Comparison of ENCODE assay signal across 27 cellular contexts in the genomic region with DNA sequence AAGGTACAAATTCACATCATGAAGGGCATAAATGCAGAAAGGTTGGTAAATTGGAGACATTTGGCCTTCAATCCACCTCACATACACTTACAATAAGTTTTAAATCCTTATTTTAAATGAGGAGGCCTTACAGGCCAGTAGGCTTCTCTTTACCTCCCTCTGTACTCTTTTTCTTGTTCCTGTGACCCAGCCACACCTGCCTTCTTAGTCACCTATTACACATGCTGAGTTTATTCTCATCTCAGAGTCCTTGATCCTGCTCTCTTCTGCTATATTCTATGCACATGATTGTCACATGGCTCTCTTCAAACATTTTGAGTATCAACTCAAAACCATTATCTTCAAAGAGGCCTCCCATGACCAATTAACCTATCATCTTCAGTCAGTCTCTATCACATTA.
"Had no signal": no experiment of that assay in that cellular context is flagged by ENCODE, and none has a peak within 500 bp of the region (broad histone marks: within the 10 kb centered on the region; RNA-seq: fewer than 3 reads in every experiment).

No MANE protein-coding gene starts in this region.

- H3K4me1 Mint-ChIP-seq: activated CD4-positive, alpha-beta memory T cell treated with anti-CD3 and anti-CD28 coated beads, Interleukin-2, amount 10 ng/mL, durations not matched to agents 7 days and 5 days; activated CD4-positive, alpha-beta T cell treated with anti-CD3 and anti-CD28 coated beads for 36 hours; activated naive CD4-positive, alpha-beta T cell treated with anti-CD3 and anti-CD28 coated beads, Interleukin-2, amount 10 ng/mL, durations not matched to agents 7 days and 5 days; activated naive CD8-positive, alpha-beta T cell treated with anti-CD3 and anti-CD28 coated beads for 36 hours; activated T-helper 17 cell treated with anti-CD3 and anti-CD28 coated beads, Interleukin-2, amount 50 U/mL, for 72 hours had no signal

- H3K9me3 ChIP-seq: SJCRH30, SK-N-SH had no signal

- DNase-seq: activated CD4-positive, alpha-beta memory T cell treated with anti-CD3 and anti-CD28 coated beads, Interleukin-2, amount 10 ng/mL, durations not matched to agents 7 days and 5 days; activated CD4-positive, alpha-beta T cell treated with anti-CD3 and anti-CD28 coated beads for 36 hours; activated CD4-positive, alpha-beta T cell treated with anti-CD3 and anti-CD28 coated beads, Interleukin-2, amount 50 U/mL, for 1 hour; activated CD4-positive, CD25-positive, alpha-beta regulatory T cell; activated gamma-delta T cell; activated naive CD4-positive, alpha-beta T cell treated with anti-CD3 and anti-CD28 coated beads, Interleukin-2, amount 10 ng/mL, durations not matched to agents 7 days and 5 days; activated naive CD8-positive, alpha-beta T cell treated with anti-CD3 and anti-CD28 coated beads for 36 hours; activated T-cell treated with anti-CD3 and anti-CD28 coated beads for 4 hours; activated T-cell treated with anti-CD3 and anti-CD28 coated beads, Interleukin-2, amount 50 U/mL, for 48 hours; anterior cingulate cortex; KG1; NCI-H1092 treated with DMSO at 0.1 percent for 48 hours; NCI-H1417 treated with DMSO at 0.1 percent for 48 hours; NCI-H1694; NCI-H2029; NCI-H2107; NCI-H524 treated with DMSO at 0.1 percent for 48 hours; NCI-H82; OCI-M1; Right ventricle myocardium superior; RPMI8226; SJCRH30; SK-N-SH; T-helper 1 cell had no signal

- ATAC-seq: activated CD4-positive, alpha-beta T cell treated with anti-CD3 and anti-CD28 coated beads for 36 hours; activated T-helper 17 cell treated with anti-CD3 and anti-CD28 coated beads, Interleukin-2, amount 50 U/mL, for 72 hours; Panc1 had no signal

- H3K27ac ChIP-seq: SJCRH30, VCaP had no signal

- H3K4me3 Mint-ChIP-seq: activated CD4-positive, alpha-beta memory T cell treated with anti-CD3 and anti-CD28 coated beads, Interleukin-2, amount 10 ng/mL, durations not matched to agents 7 days and 5 days; activated CD4-positive, alpha-beta T cell treated with anti-CD3 and anti-CD28 coated beads for 36 hours; activated naive CD4-positive, alpha-beta T cell treated with anti-CD3 and anti-CD28 coated beads, Interleukin-2, amount 10 ng/mL, durations not matched to agents 7 days and 5 days; activated naive CD8-positive, alpha-beta T cell treated with anti-CD3 and anti-CD28 coated beads for 36 hours; activated T-helper 17 cell treated with anti-CD3 and anti-CD28 coated beads, Interleukin-2, amount 50 U/mL, for 72 hours had no signal

- H3K4me1 ChIP-seq: SJCRH30 had no signal

- H3K36me3 ChIP-seq: SJCRH30 had no signal

- H3K36me3 Mint-ChIP-seq: activated naive CD4-positive, alpha-beta T cell treated with anti-CD3 and anti-CD28 coated beads, Interleukin-2, amount 10 ng/mL, durations not matched to agents 7 days and 5 days; activated naive CD8-positive, alpha-beta T cell treated with anti-CD3 and anti-CD28 coated beads for 36 hours had no signal

- H3K27me3 ChIP-seq: SJCRH30 had no signal

- H3K9me3 Mint-ChIP-seq: activated naive CD4-positive, alpha-beta T cell treated with anti-CD3 and anti-CD28 coated beads, Interleukin-2, amount 10 ng/mL, durations not matched to agents 7 days and 5 days; activated naive CD8-positive, alpha-beta T cell treated with anti-CD3 and anti-CD28 coated beads for 36 hours; activated T-helper 17 cell treated with anti-CD3 and anti-CD28 coated beads, Interleukin-2, amount 50 U/mL, for 72 hours had no signal

- H3K27ac Mint-ChIP-seq: activated CD4-positive, alpha-beta memory T cell treated with anti-CD3 and anti-CD28 coated beads, Interleukin-2, amount 10 ng/mL, durations not matched to agents 7 days and 5 days; activated CD4-positive, alpha-beta T cell treated with anti-CD3 and anti-CD28 coated beads for 36 hours; activated naive CD4-positive, alpha-beta T cell treated with anti-CD3 and anti-CD28 coated beads, Interleukin-2, amount 10 ng/mL, durations not matched to agents 7 days and 5 days; activated naive CD8-positive, alpha-beta T cell treated with anti-CD3 and anti-CD28 coated beads for 36 hours; activated T-helper 17 cell treated with anti-CD3 and anti-CD28 coated beads, Interleukin-2, amount 50 U/mL, for 72 hours had no signal

- H3K27me3 Mint-ChIP-seq: activated CD4-positive, alpha-beta memory T cell treated with anti-CD3 and anti-CD28 coated beads, Interleukin-2, amount 10 ng/mL, durations not matched to agents 7 days and 5 days; activated CD4-positive, alpha-beta T cell treated with anti-CD3 and anti-CD28 coated beads for 36 hours; activated naive CD4-positive, alpha-beta T cell treated with anti-CD3 and anti-CD28 coated beads, Interleukin-2, amount 10 ng/mL, durations not matched to agents 7 days and 5 days; activated naive CD8-positive, alpha-beta T cell treated with anti-CD3 and anti-CD28 coated beads for 36 hours; activated T-helper 17 cell treated with anti-CD3 and anti-CD28 coated beads, Interleukin-2, amount 50 U/mL, for 72 hours had no signal

- H3K4me3 ChIP-seq: SJCRH30 had no signal
